Comparison of ENCODE assay signal across 9 cellular contexts in genomic region chr6:2222275-2222842, GRCh38. TPM values are rescaled to one million over a fixed set of nuclear protein-coding genes. Genes with fewer than 3 reads are reported as not detected.
DNase-seq lines count a peak whose midpoint lies in the region; ATAC-seq, FAIRE-seq and TF ChIP-seq lines count a peak whose summit lies in the region.
"Had no signal": no experiment of that assay in that cellular context is flagged by ENCODE, and none has a peak within 500 bp of the region (broad histone marks: within the 10 kb centered on the region; RNA-seq: fewer than 3 reads in every experiment).

No MANE protein-coding gene starts in this region.

- TF ChIP-seq POLR2A in esophagus squamous epithelium (IDR thresholded peaks at IDR 0.05), result no peak

- H3K27me3 ChIP-seq in esophagus squamous epithelium (peaks cover 0 to 56% (median 0%) of the 10 kb centered on the region in 4 donors), small intestine (ENCODE audit: control insufficient read depth in 2 of 2, insufficient read depth in 2 of 2, low read length in 2 of 2) (no peaks in the 10 kb centered on the region)

- FAIRE-seq in small intestine (lab: Jason Lieb, UNC) (no peak), frontal cortex (lab: Jason Lieb, UNC) (no peak)
- FAIRE-seq: K562 had no signal

- no peaks in the 10 kb centered on the region for H3K36me3 ChIP-seq in esophagus squamous epithelium
- no peaks in the 10 kb centered on the region for H3K36me3 ChIP-seq in small intestine (ENCODE audit: control insufficient read depth in 2 of 2, insufficient read depth in 2 of 2, low read length in 2 of 2)

- H3K4me3 ChIP-seq in esophagus squamous epithelium (peak overlapping the region; percentile 21 to 66 (median 34)), small intestine (ENCODE audit: low read depth in 1 of 2, low read length in 2 of 2) (peak overlapping the region in 1 of 2 donors; percentile 33)
- H3K4me3 ChIP-seq: K562 had no signal

- H3K27ac ChIP-seq in esophagus squamous epithelium (peak overlapping the region in 3 of 4 donors; percentile 8 to 31 (median 10)), small intestine (ENCODE audit: low read depth in 1 of 2, low read length in 1 of 2) (peak overlapping the region in 1 of 2 donors; percentile 71)

- 43 to 53% methylated on average over 6 of the region's 6 CpGs for WGBS in esophagus squamous epithelium, 2 donors
- WGBS in small intestine, 3 donors, result 17 to 37% (median 27%) methylated on average over 6 of the region's 6 CpGs

- DNase-seq in NCI-H69 (lab: John Stamatoyannopoulos, UW), result peak; percentile 73
- DNase-seq in esophagus squamous epithelium (lab: John Stamatoyannopoulos, UW), result no peak
- peak; percentile 12 for DNase-seq in small intestine
- no peak for DNase-seq in frontal cortex (ENCODE audit: low spot score in 2 of 2)
- no peak for DNase-seq in stimulated activated CD4-positive, alpha-beta T cell treated with anti-CD3 and anti-CD28 coated beads, Interleukin-1b, Interleukin-23, amount 100 ng/mL, for 48 hours
- DNase-seq in GF-D8 (lab: John Stamatoyannopoulos, UW), result no peak

- peak; percentile 16 for ATAC-seq in GM21515 (IDR thresholded peaks at IDR 0.05; ENCODE audit: unreplicated experiment)
- no peak for ATAC-seq in GM21360 (IDR thresholded peaks at IDR 0.05; ENCODE audit: unreplicated experiment)

- TF ChIP-seq CTCF in esophagus squamous epithelium (IDR thresholded peaks at IDR 0.05), result no peak

- no peaks in the 10 kb centered on the region for H3K9me3 ChIP-seq in esophagus squamous epithelium
- no peaks in the 10 kb centered on the region for H3K9me3 ChIP-seq in small intestine (ENCODE audit: control insufficient read depth, low read depth)

- intact Hi-C loops in esophagus squamous epithelium (cut with DNase I), result no loop called here

- H3K4me1 ChIP-seq in esophagus squamous epithelium (peaks cover 0 to 21% (median 13%) of the 10 kb centered on the region in 3 donors), small intestine (ENCODE audit: control insufficient read depth in 2 of 2, insufficient read depth in 1 of 2, low read depth in 1 of 2, low read length in 1 of 2) (peaks cover 5 to 7% of the 10 kb centered on the region in 2 donors)

RNA-seq across cellular contexts. Expression of gene GMDS, which starts 23.0 kb away (rescaled TPM):
- total RNA-seq in esophagus squamous epithelium, result 10 to 100 TPM; 17.9 to 58.7 (median 36.7) TPM
- 100 to 1,000 TPM; 168 to 243 (median 232) TPM for polyA plus RNA-seq in small intestine
- 5.3 TPM for total RNA-seq in frontal cortex

Comparison
In these comparisons a context has a peak if more than half of its experiments do, and no peak if none do; other contexts are left out.
1. DNase-seq: peak in NCI-H69 (single experiment) and small intestine (single experiment); none in esophagus squamous epithelium (single experiment), frontal cortex (0 of 2), stimulated activated CD4-positive, alpha-beta T cell treated with anti-CD3 and anti-CD28 coated beads, Interleukin-1b, Interleukin-23, amount 100 ng/mL, for 48 hours (single experiment) and GF-D8 (single experiment).